ENCODE assay signal across 28 cellular contexts in genomic region chr7:126635545-126635944, GRCh38.
DNase-seq lines count a peak whose midpoint lies in the region; ATAC-seq and TF ChIP-seq lines count a peak whose summit lies in the region.
"Had no signal": no experiment of that assay in that cellular context is flagged by ENCODE, and none has a peak within 500 bp of the region (broad histone marks: within the 10 kb centered on the region; RNA-seq: fewer than 3 reads in every experiment).

No MANE protein-coding gene starts in this region.

- no peak overlapping the region for H3K4me3 Mint-ChIP-seq in activated naive CD4-positive, alpha-beta T cell treated with anti-CD3 and anti-CD28 coated beads for 36 hours
- H3K4me3 Mint-ChIP-seq: activated CD4-positive, alpha-beta memory T cell treated with anti-CD3 and anti-CD28 coated beads for 36 hours; effector memory CD8-positive, alpha-beta T cell; nephron progenitor cell; stimulated activated naive CD8-positive, alpha-beta T cell treated with anti-CD3 and anti-CD28 coated beads, Interleukin-15, amount 100 ng/mL, for 72 hours; T-cell had no signal

- TF ChIP-seq POLR2A in tibial nerve (IDR thresholded peaks at IDR 0.05), result no peak

- H3K36me3 ChIP-seq in iPS DF 6.9 (ENCODE audit: control insufficient read depth, insufficient read depth, low read length) (no peaks in the 10 kb centered on the region), tibial nerve (no peaks in the 10 kb centered on the region)
- H3K36me3 ChIP-seq: breast epithelium, colonic mucosa, SJCRH30, vagina had no signal

- no peak overlapping the region for H3K27ac Mint-ChIP-seq in activated naive CD4-positive, alpha-beta T cell treated with anti-CD3 and anti-CD28 coated beads for 36 hours
- H3K27ac Mint-ChIP-seq: activated CD4-positive, alpha-beta memory T cell treated with anti-CD3 and anti-CD28 coated beads for 36 hours; effector memory CD8-positive, alpha-beta T cell; nephron progenitor cell; stimulated activated naive CD8-positive, alpha-beta T cell treated with anti-CD3 and anti-CD28 coated beads, Interleukin-15, amount 100 ng/mL, for 72 hours; T-cell had no signal

- CTCF ChIA-PET in activated naive CD4-positive, alpha-beta T cell treated with anti-CD3 and anti-CD28 coated beads for 36 hours (lab: Charles Lee), result interaction anchor here (0.6 kb wide), 1 partner anchor 1924 kb away, joined by 3 read pairs; no protein-coding TSS in a partner anchor

- H3K27me3 ChIP-seq in iPS DF 6.9 (ENCODE audit: control insufficient read depth, insufficient read depth, low read length), result no peaks in the 10 kb centered on the region
- no peaks in the 10 kb centered on the region for H3K27me3 ChIP-seq in tibial nerve
- H3K27me3 ChIP-seq: breast epithelium, colonic mucosa, SJCRH30, vagina had no signal

- no peaks in the 10 kb centered on the region for H3K36me3 Mint-ChIP-seq in activated naive CD4-positive, alpha-beta T cell treated with anti-CD3 and anti-CD28 coated beads for 36 hours (ENCODE audit: low read depth)
- H3K36me3 Mint-ChIP-seq: activated CD4-positive, alpha-beta memory T cell treated with anti-CD3 and anti-CD28 coated beads for 36 hours; T-cell had no signal

- no peak for ATAC-seq in stimulated activated naive CD8-positive, alpha-beta T cell treated with anti-CD3 and anti-CD28 coated beads, Interleukin-15, Interleukin-2, amounts not matched to agents 100 U/mL and 50 U/mL, for 24 hours
- ATAC-seq: effector memory CD8-positive, alpha-beta T cell; stimulated activated naive CD8-positive, alpha-beta T cell treated with anti-CD3 and anti-CD28 coated beads, Interleukin-15, amount 100 ng/mL, for 72 hours; T-cell had no signal

- DNase-seq in NCI-H1092 treated with DMSO at 0.1 percent for 48 hours (lab: John Stamatoyannopoulos, UW) (peak; percentile 9), NCI-H1092 (lab: John Stamatoyannopoulos, UW) (no peak), NCI-H2029 (lab: John Stamatoyannopoulos, UW) (peak; percentile 23), NCI-H510A treated with DMSO at 0.1 percent for 48 hours (lab: John Stamatoyannopoulos, UW) (peak; percentile 40), iPS DF 6.9 (ENCODE audit: low read depth, low spot score) (peak; percentile 1), tibial nerve (ENCODE audit: low spot score in 2 of 2) (no peak)
- DNase-seq in stimulated activated naive CD8-positive, alpha-beta T cell treated with anti-CD3 and anti-CD28 coated beads, Interleukin-15, Interleukin-2, amounts not matched to agents 100 U/mL and 50 U/mL, for 24 hours, result no peak
- DNase-seq in activated naive CD4-positive, alpha-beta T cell treated with anti-CD3 and anti-CD28 coated beads for 36 hours, result no peak
- DNase-seq: activated CD4-positive, alpha-beta memory T cell treated with anti-CD3 and anti-CD28 coated beads for 36 hours; activated CD8-positive, alpha-beta memory T cell treated with anti-CD3 and anti-CD28 coated beads, Interleukin-2, amount 50 U/mL, for 48 hours; activated naive CD4-positive, alpha-beta T cell treated with anti-CD3 and anti-CD28 coated beads, Interleukin-2, amount 50 U/mL, for 16 hours; amygdala; Calu3; colonic mucosa; effector memory CD8-positive, alpha-beta T cell; erythroblast; glutamatergic neuron; GM23248; Kasumi-1; NCI-H446; nephron progenitor cell; SJCRH30; stimulated activated naive CD8-positive, alpha-beta T cell treated with anti-CD3 and anti-CD28 coated beads, Interleukin-15, amount 100 ng/mL, for 72 hours; T-cell had no signal

- H3K9me3 Mint-ChIP-seq in activated naive CD4-positive, alpha-beta T cell treated with anti-CD3 and anti-CD28 coated beads for 36 hours, result peaks cover 2% of the 10 kb centered on the region
- H3K9me3 Mint-ChIP-seq: activated CD4-positive, alpha-beta memory T cell treated with anti-CD3 and anti-CD28 coated beads for 36 hours; nephron progenitor cell had no signal

- no peaks in the 10 kb centered on the region for H3K4me1 Mint-ChIP-seq in activated naive CD4-positive, alpha-beta T cell treated with anti-CD3 and anti-CD28 coated beads for 36 hours (ENCODE audit: low read depth)
- H3K4me1 Mint-ChIP-seq: nephron progenitor cell; stimulated activated naive CD8-positive, alpha-beta T cell treated with anti-CD3 and anti-CD28 coated beads, Interleukin-15, amount 100 ng/mL, for 72 hours; T-cell had no signal

- H3K9me3 ChIP-seq in iPS DF 6.9 (ENCODE audit: control insufficient read depth, insufficient read depth, low read length), result no peaks in the 10 kb centered on the region
- H3K9me3 ChIP-seq in tibial nerve, result peaks cover 0 to 5% (median 0%) of the 10 kb centered on the region in 4 donors
- H3K9me3 ChIP-seq: breast epithelium, colonic mucosa, SJCRH30, vagina had no signal

- intact Hi-C loops in activated naive CD4-positive, alpha-beta T cell treated with anti-CD3 and anti-CD28 coated beads for 36 hours (cut with micrococcal nuclease), result no loop called here

- no peak for TF ChIP-seq EP300 in tibial nerve (IDR thresholded peaks at IDR 0.05)

- H3K27me3 Mint-ChIP-seq in activated naive CD4-positive, alpha-beta T cell treated with anti-CD3 and anti-CD28 coated beads for 36 hours (ENCODE audit: low read depth), result no peaks in the 10 kb centered on the region
- H3K27me3 Mint-ChIP-seq: activated CD4-positive, alpha-beta memory T cell treated with anti-CD3 and anti-CD28 coated beads for 36 hours; effector memory CD8-positive, alpha-beta T cell; stimulated activated naive CD8-positive, alpha-beta T cell treated with anti-CD3 and anti-CD28 coated beads, Interleukin-15, amount 100 ng/mL, for 72 hours; T-cell had no signal

- no peak for TF ChIP-seq CTCF in tibial nerve (IDR thresholded peaks at IDR 0.05)

- H3K4me3 ChIP-seq in iPS DF 6.9 (ENCODE audit: low read length), result no peak overlapping the region
- no peak overlapping the region for H3K4me3 ChIP-seq in tibial nerve
- H3K4me3 ChIP-seq: breast epithelium, colonic mucosa, GM23248, SJCRH30, vagina had no signal

- peaks cover 1% of the 10 kb centered on the region; the same call in 1 of the 2 replicates for H3K4me1 ChIP-seq in iPS DF 6.9 (ENCODE audit: control insufficient read depth, insufficient read depth, low read length)
- no peaks in the 10 kb centered on the region for H3K4me1 ChIP-seq in tibial nerve
- H3K4me1 ChIP-seq: breast epithelium, colonic mucosa, SJCRH30, vagina had no signal

- no peak overlapping the region for H3K27ac ChIP-seq in iPS DF 6.9 (ENCODE audit: low read length)
- H3K27ac ChIP-seq in tibial nerve, result no peak overlapping the region
- H3K27ac ChIP-seq: 22Rv1, breast epithelium, C4-2B, colonic mucosa, GM23248, SJCRH30, vagina had no signal

Comparison
In these comparisons a context has a peak if more than half of its experiments do, and no peak if none do; other contexts are left out.
1. DNase-seq: peak in NCI-H1092 treated with DMSO at 0.1 percent for 48 hours (single experiment), NCI-H2029 (single experiment), NCI-H510A treated with DMSO at 0.1 percent for 48 hours (single experiment) and iPS DF 6.9 (single experiment); none in NCI-H1092 (single experiment), stimulated activated naive CD8-positive, alpha-beta T cell treated with anti-CD3 and anti-CD28 coated beads, Interleukin-15, Interleukin-2, amounts not matched to agents 100 U/mL and 50 U/mL, for 24 hours (single experiment), tibial nerve (0 of 2) and activated naive CD4-positive, alpha-beta T cell treated with anti-CD3 and anti-CD28 coated beads for 36 hours (single experiment).